In genomic region chr4:89767924-89768323, GRCh38 we compare ENCODE assay signal across 25 cellular contexts.
"Had no signal": no experiment of that assay in that cellular context is flagged by ENCODE, and none has a peak within 500 bp of the region (broad histone marks: within the 10 kb centered on the region; RNA-seq: fewer than 3 reads in every experiment).

No MANE protein-coding gene starts in this region.

- ATAC-seq: effector memory CD8-positive, alpha-beta T cell; esophagus mucosa; foreskin keratinocyte; gastrocnemius medialis; gastroesophageal sphincter; heart left ventricle; heart right ventricle had no signal

- H3K9me3 ChIP-seq: colonic mucosa, esophagus muscularis mucosa, esophagus squamous epithelium, gastrocnemius medialis, gastroesophageal sphincter had no signal

- H3K27ac ChIP-seq: colonic mucosa, coronary artery, dorsolateral prefrontal cortex, epithelial cell of prostate, esophagus muscularis mucosa, esophagus squamous epithelium, foreskin keratinocyte, gastrocnemius medialis, gastroesophageal sphincter, heart left ventricle, heart right ventricle, hepatocyte had no signal

- H3K4me3 ChIP-seq: colonic mucosa, coronary artery, dorsolateral prefrontal cortex, esophagus muscularis mucosa, esophagus squamous epithelium, gastrocnemius medialis, gastroesophageal sphincter, heart left ventricle, heart right ventricle, hepatocyte had no signal

- H2AFZ ChIP-seq: hepatocyte had no signal

- H3K4me1 ChIP-seq: colonic mucosa, foreskin keratinocyte, gastrocnemius medialis had no signal

- DNase-seq: colonic mucosa; cortex of kidney; dermis blood vessel endothelial cell; dorsolateral prefrontal cortex; effector CD4-positive, alpha-beta T cell; effector CD8-positive, alpha-beta T cell; effector memory CD4-positive, alpha-beta T cell; effector memory CD8-positive, alpha-beta T cell; endodermal cell; erythroblast; esophagus squamous epithelium; foreskin fibroblast; foreskin keratinocyte; foreskin melanocyte; gastrocnemius medialis; glutamatergic neuron; head of caudate nucleus; heart left ventricle; heart right ventricle had no signal

- H3K36me3 ChIP-seq: colonic mucosa, esophagus muscularis mucosa, esophagus squamous epithelium, gastrocnemius medialis, gastroesophageal sphincter, heart left ventricle, heart right ventricle had no signal

- H3K4me2 ChIP-seq: hepatocyte had no signal

- H3K27me3 ChIP-seq: colonic mucosa, dorsolateral prefrontal cortex, esophagus muscularis mucosa, esophagus squamous epithelium, foreskin keratinocyte, gastrocnemius medialis, gastroesophageal sphincter, heart left ventricle, heart right ventricle, hepatocyte had no signal

- H3K79me2 ChIP-seq: hepatocyte had no signal
